8 cellular contexts compared by ENCODE assay signal in genomic region chr22:29245626-29246385, GRCh38. TPM values are rescaled to one million over a fixed set of nuclear protein-coding genes. Genes with fewer than 3 reads are reported as not detected.
DNase-seq lines count a peak whose midpoint lies in the region; TF ChIP-seq lines count a peak whose summit lies in the region.

No MANE protein-coding gene starts in this region.

- peak; percentile 70 for DNase-seq in A673 (ENCODE audit: low spot score)
- DNase-seq in GM19238 (ENCODE audit: insufficient read length, low spot score) = peak; percentile 69
- DNase-seq in NCI-H1417 treated with DMSO at 0.1 percent for 48 hours (lab: John Stamatoyannopoulos, UW) = peak; percentile 5
- peak; percentile 67 for DNase-seq in WERI-Rb-1
- peak; percentile 51 to 85 for DNase-seq in breast epithelium (ENCODE audit: low spot score in 2 of 2)
- no peak for DNase-seq in kidney epithelial cell (ENCODE audit: low read depth)
- peak; percentile 66 for DNase-seq in stimulated activated CD4-positive, alpha-beta T cell treated with anti-CD3 and anti-CD28 coated beads, Interleukin-4, amount 100 ng/mL, for 1 hour
- no peak for DNase-seq in cortex of kidney (lab: John Stamatoyannopoulos, UW)

- POLR2A ChIA-PET in A673 (lab: Charles Lee; ENCODE audit: low non-redundant PET) = no interaction called here

- CTCF ChIA-PET in A673 (lab: Charles Lee) = interaction anchor here (0.6 to 1.4 kb wide), 9 partner anchors 40 to 1226 kb away, joined by 3 to 9 read pairs (median 4); partner anchors contain the start of gene EMID1

- TF ChIP-seq POLR2A in breast epithelium (IDR thresholded peaks at IDR 0.05) = no peak

- H3K27me3 ChIP-seq in A673 (replicated peaks; ENCODE audit: insufficient read depth, low read depth, low read length, poor library complexity) = no peaks in the 10 kb centered on the region
- H3K27me3 ChIP-seq in WERI-Rb-1 (ENCODE audit: insufficient read depth, low read depth, severe bottlenecking) = no peaks in the 10 kb centered on the region
- H3K27me3 ChIP-seq in breast epithelium = no peaks in the 10 kb centered on the region
- peaks cover 6% of the 10 kb centered on the region for H3K27me3 ChIP-seq in kidney epithelial cell (ENCODE audit: control insufficient read depth, insufficient read depth, low read length)

- no peaks in the 10 kb centered on the region for H3K4me1 ChIP-seq in A673 (ENCODE audit: insufficient read depth, low read length, poor library complexity, severe bottlenecking)
- H3K4me1 ChIP-seq in breast epithelium = no peaks in the 10 kb centered on the region

- intact Hi-C loops in A673 (cut with micrococcal nuclease; ENCODE audit: unreplicated experiment) (loop anchor here (2.0 to 10.0 kb wide), 5 partner anchors 44 to 651 kb away; no protein-coding TSS in a partner anchor), breast epithelium (cut with DNase I; ENCODE audit: low total_unique reads) (loop anchor here (5.0 kb wide), 1 partner anchor 1379 kb away; no protein-coding TSS in a partner anchor)

- no TSS peak for BruUV-seq in A673 (replicated peaks; lab: Mats Ljungman, UMichigan)

- H3K36me3 ChIP-seq in A673 (ENCODE audit: insufficient read depth, low read length, poor library complexity, severe bottlenecking) (no peaks in the 10 kb centered on the region), WERI-Rb-1 (no peaks in the 10 kb centered on the region; the same call in 1 of the 2 replicates), breast epithelium (no peaks in the 10 kb centered on the region), kidney epithelial cell (ENCODE audit: control insufficient read depth, insufficient read depth, low read length) (no peaks in the 10 kb centered on the region)

- H3K4me3 ChIP-seq in A673 (ENCODE audit: low read depth, low read length, poor library complexity, severe bottlenecking) = no peak overlapping the region
- no peak overlapping the region for H3K4me3 ChIP-seq in WERI-Rb-1 (ENCODE audit: low read depth, low read length)
- no peak overlapping the region for H3K4me3 ChIP-seq in breast epithelium
- H3K4me3 ChIP-seq in kidney epithelial cell (ENCODE audit: low read depth, low read length) = no peak overlapping the region

- TF ChIP-seq CTCF in A673 (conservative IDR thresholded peaks at IDR 0.05; ENCODE audit: low read depth, low read length) = peak; percentile 98
- TF ChIP-seq CTCF in WERI-Rb-1 (IDR thresholded peaks at IDR 0.05; ENCODE audit: low read depth, low read length) = peak; percentile 98
- TF ChIP-seq CTCF in breast epithelium (IDR thresholded peaks at IDR 0.05) = peak; percentile 88 to 94 (median 92)
- peak; percentile 97 for TF ChIP-seq CTCF in kidney epithelial cell (IDR thresholded peaks at IDR 0.05; ENCODE audit: insufficient read depth, low read length, poor library complexity, severe bottlenecking)

- H3K9me3 ChIP-seq in A673 (ENCODE audit: low read depth, low read length, poor library complexity, severe bottlenecking) (peaks cover 3% of the 10 kb centered on the region), WERI-Rb-1 (ENCODE audit: severe bottlenecking) (peaks cover 10% of the 10 kb centered on the region), breast epithelium (peaks cover 0 to 7% of the 10 kb centered on the region in 2 donors)

- no peak overlapping the region for H3K27ac ChIP-seq in A673 (ENCODE audit: low read depth, low read length, poor library complexity, severe bottlenecking)
- no peak overlapping the region for H3K27ac ChIP-seq in WERI-Rb-1
- H3K27ac ChIP-seq in breast epithelium = no peak overlapping the region

RNA-seq across cellular contexts. Expression of gene RHBDD3, which starts 22.0 kb away (rescaled TPM):
- total RNA-seq in A673 (2021) = 77.7 and 84.0 TPM in 2 replicates
- 10 to 100 TPM; 16.2 to 31.8 (median 28.2) TPM for total RNA-seq in breast epithelium
- total RNA-seq in kidney epithelial cell = 51.8 and 59.6 TPM in 2 replicates

RNA-seq across cellular contexts. Expression of gene EWSR1, which starts 22.3 kb away (rescaled TPM):
- total RNA-seq in A673 (2021) = 348 and 358 TPM in 2 replicates
- 100 to 1,000 TPM; 165 to 224 (median 220) TPM for total RNA-seq in breast epithelium
- total RNA-seq in kidney epithelial cell = 189 and 205 TPM in 2 replicates

RNA-seq across cellular contexts. Expression of gene EMID1, which starts 40.1 kb away (rescaled TPM):
- total RNA-seq in A673 (2021) (0.15 TPM in 1 of 2 replicates, not detected in the other), breast epithelium (1 to 10 TPM; 1.1 to 4.6 (median 2.3) TPM), kidney epithelial cell (2.2 and 6.0 TPM in 2 replicates)

Comparison
In these comparisons a context has a peak if more than half of its experiments do, and no peak if none do; other contexts are left out.
1. DNase-seq: peak in A673 (single experiment), GM19238 (single experiment), NCI-H1417 treated with DMSO at 0.1 percent for 48 hours (single experiment), WERI-Rb-1 (single experiment), breast epithelium (2 of 2) and stimulated activated CD4-positive, alpha-beta T cell treated with anti-CD3 and anti-CD28 coated beads, Interleukin-4, amount 100 ng/mL, for 1 hour (single experiment); none in kidney epithelial cell (single experiment) and cortex of kidney (single experiment).
2. Peak in every context shown above with its lines, with median percentiles within 50 percentile points of each other: CTCF ChIP-seq.